In the genomic region with DNA sequence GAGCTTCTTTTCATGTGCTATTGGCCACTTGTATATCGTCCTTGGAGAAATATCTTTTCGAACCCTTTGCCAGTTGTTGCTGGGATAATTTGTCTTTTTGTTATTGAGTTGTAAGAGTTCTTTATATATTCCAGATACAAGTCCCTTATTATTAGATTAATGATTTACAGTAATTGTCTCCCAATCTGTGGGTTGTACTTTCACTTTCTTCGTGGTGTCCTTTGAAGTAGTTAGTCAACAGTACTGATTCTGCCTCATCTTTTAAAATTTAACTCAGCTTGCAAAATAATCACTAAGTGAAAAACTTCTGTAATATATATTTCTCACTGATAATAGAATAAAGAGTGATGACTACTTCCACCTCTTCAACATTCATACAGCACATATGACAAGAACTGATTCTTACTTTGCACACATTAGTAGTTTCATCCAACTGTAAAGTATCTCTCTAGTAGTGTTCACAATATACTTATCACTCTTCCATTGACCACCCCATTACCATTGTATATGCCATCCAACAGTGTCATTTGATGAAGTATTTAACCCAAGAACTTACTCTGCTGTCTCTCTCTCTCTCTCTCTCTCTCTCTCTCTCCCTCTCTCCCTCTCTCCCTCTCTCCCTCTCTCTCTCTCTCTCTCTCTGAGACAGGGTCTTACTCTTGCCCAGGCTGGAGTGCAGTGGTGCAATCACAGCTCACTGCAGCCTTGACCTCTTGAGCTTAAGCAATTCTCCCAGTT, we compare ENCODE assay signal across 1 cellular context.
A peak's percentile ranks its signal among the peaks of the same experiment; 100 is the strongest.
TF ChIP-seq lines count a peak whose summit lies in the region.

No MANE protein-coding gene starts in this region.

TF ChIP-seq in HepG2, 621 proteins besides CTCF, POLR2A, EP300 and RAD21 (continued from another document):
- TF ChIP-seq, protein P1, sequence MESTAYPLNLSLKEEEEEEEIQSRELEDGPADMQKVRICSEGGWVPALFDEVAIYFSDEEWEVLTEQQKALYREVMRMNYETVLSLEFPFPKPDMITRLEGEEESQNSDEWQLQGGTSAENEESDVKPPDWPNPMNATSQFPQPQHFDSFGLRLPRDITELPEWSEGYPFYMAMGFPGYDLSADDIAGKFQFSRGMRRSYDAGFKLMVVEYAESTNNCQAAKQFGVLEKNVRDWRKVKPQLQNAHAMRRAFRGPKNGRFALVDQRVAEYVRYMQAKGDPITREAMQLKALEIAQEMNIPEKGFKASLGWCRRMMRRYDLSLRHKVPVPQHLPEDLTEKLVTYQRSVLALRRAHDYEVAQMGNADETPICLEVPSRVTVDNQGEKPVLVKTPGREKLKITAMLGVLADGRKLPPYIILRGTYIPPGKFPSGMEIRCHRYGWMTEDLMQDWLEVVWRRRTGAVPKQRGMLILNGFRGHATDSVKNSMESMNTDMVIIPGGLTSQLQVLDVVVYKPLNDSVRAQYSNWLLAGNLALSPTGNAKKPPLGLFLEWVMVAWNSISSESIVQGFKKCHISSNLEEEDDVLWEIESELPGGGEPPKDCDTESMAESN (CRISPR knock-in tag; conservative IDR thresholded peaks at IDR 0.05): no peak
- TF ChIP-seq CBX5 (CRISPR knock-in tag; IDR thresholded peaks at IDR 0.05; ENCODE audit: borderline replicate concordance): peak; percentile 68; the same call in 1 of the 2 replicates
- no peak for TF ChIP-seq GTF3A (CRISPR knock-in tag; conservative IDR thresholded peaks at IDR 0.05)
- peak; percentile 47; the same call in 1 of the 2 replicates for TF ChIP-seq ZNF747 (CRISPR knock-in tag; IDR thresholded peaks at IDR 0.05; ENCODE audit: borderline replicate concordance)
- TF ChIP-seq ZNF432 (CRISPR knock-in tag; IDR thresholded peaks at IDR 0.05; ENCODE audit: borderline replicate concordance): no peak
- TF ChIP-seq GABPB1 (CRISPR knock-in tag; IDR thresholded peaks at IDR 0.05): no peak
- TF ChIP-seq, protein P2, sequence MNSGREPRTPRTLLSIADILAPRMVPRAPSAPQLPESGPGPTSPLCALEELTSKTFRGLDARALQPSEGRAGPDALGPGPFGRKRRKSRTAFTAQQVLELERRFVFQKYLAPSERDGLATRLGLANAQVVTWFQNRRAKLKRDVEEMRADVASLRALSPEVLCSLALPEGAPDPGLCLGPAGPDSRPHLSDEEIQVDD (CRISPR knock-in tag; IDR thresholded peaks at IDR 0.05; ENCODE audit: borderline replicate concordance): no peak
- no peak for TF ChIP-seq ZNF205 (CRISPR knock-in tag; IDR thresholded peaks at IDR 0.05)
- 0 out of 2 replicates have a peak, but pooled peaks have one; percentile 42 for TF ChIP-seq RFXAP (CRISPR knock-in tag; IDR thresholded peaks at IDR 0.05; ENCODE audit: borderline replicate concordance)
- no peak for TF ChIP-seq ZNF607 (CRISPR knock-in tag; IDR thresholded peaks at IDR 0.05; ENCODE audit: borderline replicate concordance)
- no peak for TF ChIP-seq KAT8 (CRISPR knock-in tag; IDR thresholded peaks at IDR 0.05)
- TF ChIP-seq, protein P3, sequence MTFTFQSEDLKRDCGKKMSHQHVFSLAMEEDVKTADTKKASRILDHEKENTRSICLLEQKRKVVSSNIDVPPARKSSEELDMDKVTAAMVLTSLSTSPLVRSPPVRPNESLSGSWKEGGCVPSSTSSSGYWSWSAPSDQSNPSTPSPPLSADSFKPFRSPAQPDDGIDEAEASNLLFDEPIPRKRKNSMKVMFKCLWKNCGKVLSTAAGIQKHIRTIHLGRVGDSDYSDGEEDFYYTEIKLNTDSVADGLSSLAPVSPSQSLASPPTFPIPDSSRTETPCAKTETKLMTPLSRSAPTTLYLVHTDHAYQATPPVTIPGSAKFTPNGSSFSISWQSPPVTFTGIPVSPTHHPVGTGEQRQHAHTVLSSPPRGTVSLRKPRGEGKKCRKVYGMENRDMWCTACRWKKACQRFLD (CRISPR knock-in tag; IDR thresholded peaks at IDR 0.05; ENCODE audit: borderline replicate concordance): no peak
- no peak for TF ChIP-seq KDM5A (IDR thresholded peaks at IDR 0.05; ENCODE audit: borderline replicate concordance, low read length)
- TF ChIP-seq ZSCAN12 (CRISPR knock-in tag; IDR thresholded peaks at IDR 0.05): no peak
- no peak for TF ChIP-seq TEAD2 (CRISPR knock-in tag; IDR thresholded peaks at IDR 0.05)
- no peak for TF ChIP-seq ZNF431 (CRISPR knock-in tag; IDR thresholded peaks at IDR 0.05; ENCODE audit: borderline replicate concordance, low read depth)
- no peak for TF ChIP-seq PAWR (CRISPR knock-in tag; IDR thresholded peaks at IDR 0.05; ENCODE audit: borderline replicate concordance)
- TF ChIP-seq ZNF296 (CRISPR knock-in tag; conservative IDR thresholded peaks at IDR 0.05): no peak
- TF ChIP-seq SOX6 (IDR thresholded peaks at IDR 0.05): no peak
- TF ChIP-seq SOX6 (CRISPR knock-in tag; IDR thresholded peaks at IDR 0.05): peak; percentile 85
- no peak for TF ChIP-seq ZFP90 (CRISPR knock-in tag; IDR thresholded peaks at IDR 0.05; ENCODE audit: borderline replicate concordance)
- TF ChIP-seq FOXA3 (CRISPR knock-in tag; IDR thresholded peaks at IDR 0.05): peak; percentile 46; the same call in 1 of the 2 replicates
- no peak for TF ChIP-seq PHF20 (CRISPR knock-in tag; IDR thresholded peaks at IDR 0.05)
- TF ChIP-seq, protein P4, sequence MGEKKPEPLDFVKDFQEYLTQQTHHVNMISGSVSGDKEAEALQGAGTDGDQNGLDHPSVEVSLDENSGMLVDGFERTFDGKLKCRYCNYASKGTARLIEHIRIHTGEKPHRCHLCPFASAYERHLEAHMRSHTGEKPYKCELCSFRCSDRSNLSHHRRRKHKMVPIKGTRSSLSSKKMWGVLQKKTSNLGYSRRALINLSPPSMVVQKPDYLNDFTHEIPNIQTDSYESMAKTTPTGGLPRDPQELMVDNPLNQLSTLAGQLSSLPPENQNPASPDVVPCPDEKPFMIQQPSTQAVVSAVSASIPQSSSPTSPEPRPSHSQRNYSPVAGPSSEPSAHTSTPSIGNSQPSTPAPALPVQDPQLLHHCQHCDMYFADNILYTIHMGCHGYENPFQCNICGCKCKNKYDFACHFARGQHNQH (CRISPR knock-in tag; IDR thresholded peaks at IDR 0.05): no peak
- TF ChIP-seq, protein P5, sequence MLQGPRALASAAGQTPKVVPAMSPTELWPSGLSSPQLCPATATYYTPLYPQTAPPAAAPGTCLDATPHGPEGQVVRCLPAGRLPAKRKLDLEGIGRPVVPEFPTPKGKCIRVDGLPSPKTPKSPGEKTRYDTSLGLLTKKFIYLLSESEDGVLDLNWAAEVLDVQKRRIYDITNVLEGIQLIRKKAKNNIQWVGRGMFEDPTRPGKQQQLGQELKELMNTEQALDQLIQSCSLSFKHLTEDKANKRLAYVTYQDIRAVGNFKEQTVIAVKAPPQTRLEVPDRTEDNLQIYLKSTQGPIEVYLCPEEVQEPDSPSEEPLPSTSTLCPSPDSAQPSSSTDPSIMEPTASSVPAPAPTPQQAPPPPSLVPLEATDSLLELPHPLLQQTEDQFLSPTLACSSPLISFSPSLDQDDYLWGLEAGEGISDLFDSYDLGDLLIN (CRISPR knock-in tag; IDR thresholded peaks at IDR 0.05; ENCODE audit: borderline replicate concordance): no peak
- TF ChIP-seq GTF2F1 (IDR thresholded peaks at IDR 0.05; ENCODE audit: low read length): no peak
- TF ChIP-seq ZKSCAN1 (IDR thresholded peaks at IDR 0.05; ENCODE audit: low read length): no peak
- TF ChIP-seq, protein P6, sequence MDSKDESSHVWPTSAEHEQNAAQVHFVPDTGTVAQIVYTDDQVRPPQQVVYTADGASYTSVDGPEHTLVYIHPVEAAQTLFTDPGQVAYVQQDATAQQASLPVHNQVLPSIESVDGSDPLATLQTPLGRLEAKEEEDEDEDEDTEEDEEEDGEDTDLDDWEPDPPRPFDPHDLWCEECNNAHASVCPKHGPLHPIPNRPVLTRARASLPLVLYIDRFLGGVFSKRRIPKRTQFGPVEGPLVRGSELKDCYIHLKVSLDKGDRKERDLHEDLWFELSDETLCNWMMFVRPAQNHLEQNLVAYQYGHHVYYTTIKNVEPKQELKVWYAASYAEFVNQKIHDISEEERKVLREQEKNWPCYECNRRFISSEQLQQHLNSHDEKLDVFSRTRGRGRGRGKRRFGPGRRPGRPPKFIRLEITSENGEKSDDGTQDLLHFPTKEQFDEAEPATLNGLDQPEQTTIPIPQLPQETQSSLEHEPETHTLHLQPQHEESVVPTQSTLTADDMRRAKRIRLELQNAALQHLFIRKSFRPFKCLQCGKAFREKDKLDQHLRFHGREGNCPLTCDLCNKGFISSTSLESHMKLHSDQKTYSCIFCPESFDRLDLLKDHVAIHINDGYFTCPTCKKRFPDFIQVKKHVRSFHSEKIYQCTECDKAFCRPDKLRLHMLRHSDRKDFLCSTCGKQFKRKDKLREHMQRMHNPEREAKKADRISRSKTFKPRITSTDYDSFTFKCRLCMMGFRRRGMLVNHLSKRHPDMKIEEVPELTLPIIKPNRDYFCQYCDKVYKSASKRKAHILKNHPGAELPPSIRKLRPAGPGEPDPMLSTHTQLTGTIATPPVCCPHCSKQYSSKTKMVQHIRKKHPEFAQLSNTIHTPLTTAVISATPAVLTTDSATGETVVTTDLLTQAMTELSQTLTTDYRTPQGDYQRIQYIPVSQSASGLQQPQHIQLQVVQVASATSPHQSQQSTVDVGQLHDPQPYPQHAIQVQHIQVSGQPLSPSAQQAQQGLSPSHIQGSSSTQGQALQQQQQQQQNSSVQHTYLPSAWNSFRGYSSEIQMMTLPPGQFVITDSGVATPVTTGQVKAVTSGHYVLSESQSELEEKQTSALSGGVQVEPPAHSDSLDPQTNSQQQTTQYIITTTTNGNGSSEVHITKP (CRISPR knock-in tag; IDR thresholded peaks at IDR 0.05; ENCODE audit: low read depth): no peak
- no peak for TF ChIP-seq ZNF709 (CRISPR knock-in tag; IDR thresholded peaks at IDR 0.05)
- no peak for TF ChIP-seq ZNF546 (CRISPR knock-in tag; conservative IDR thresholded peaks at IDR 0.05)
- no peak for TF ChIP-seq ZNF282 (IDR thresholded peaks at IDR 0.05; ENCODE audit: partially characterized antibody)
- TF ChIP-seq NCOA2 (CRISPR knock-in tag; IDR thresholded peaks at IDR 0.05): peak; percentile 73
- TF ChIP-seq, protein P7, sequence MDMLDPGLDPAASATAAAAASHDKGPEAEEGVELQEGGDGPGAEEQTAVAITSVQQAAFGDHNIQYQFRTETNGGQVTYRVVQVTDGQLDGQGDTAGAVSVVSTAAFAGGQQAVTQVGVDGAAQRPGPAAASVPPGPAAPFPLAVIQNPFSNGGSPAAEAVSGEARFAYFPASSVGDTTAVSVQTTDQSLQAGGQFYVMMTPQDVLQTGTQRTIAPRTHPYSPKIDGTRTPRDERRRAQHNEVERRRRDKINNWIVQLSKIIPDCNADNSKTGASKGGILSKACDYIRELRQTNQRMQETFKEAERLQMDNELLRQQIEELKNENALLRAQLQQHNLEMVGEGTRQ (IDR thresholded peaks at IDR 0.05; ENCODE audit: low read depth, low read length): no peak
- TF ChIP-seq, protein P7 (CRISPR knock-in tag; IDR thresholded peaks at IDR 0.05; ENCODE audit: borderline replicate concordance): no peak
- peak; percentile 84 for TF ChIP-seq CEBPB (IDR thresholded peaks at IDR 0.05; ENCODE audit: borderline replicate concordance, low read depth, low read length)
- no peak for TF ChIP-seq HNRNPH1 (optimal IDR thresholded peaks at IDR 0.05; ENCODE audit: low read depth, low read length)
- no peak for TF ChIP-seq RORA (CRISPR knock-in tag; IDR thresholded peaks at IDR 0.05)
- no peak for TF ChIP-seq ZNF570 (CRISPR knock-in tag; IDR thresholded peaks at IDR 0.05; ENCODE audit: borderline replicate concordance)
- no peak for TF ChIP-seq RBFOX2 (IDR thresholded peaks at IDR 0.05; ENCODE audit: low read depth, low read length)
- TF ChIP-seq NFE2L2 (IDR thresholded peaks at IDR 0.05; ENCODE audit: low read length): no peak
- TF ChIP-seq, protein P8, sequence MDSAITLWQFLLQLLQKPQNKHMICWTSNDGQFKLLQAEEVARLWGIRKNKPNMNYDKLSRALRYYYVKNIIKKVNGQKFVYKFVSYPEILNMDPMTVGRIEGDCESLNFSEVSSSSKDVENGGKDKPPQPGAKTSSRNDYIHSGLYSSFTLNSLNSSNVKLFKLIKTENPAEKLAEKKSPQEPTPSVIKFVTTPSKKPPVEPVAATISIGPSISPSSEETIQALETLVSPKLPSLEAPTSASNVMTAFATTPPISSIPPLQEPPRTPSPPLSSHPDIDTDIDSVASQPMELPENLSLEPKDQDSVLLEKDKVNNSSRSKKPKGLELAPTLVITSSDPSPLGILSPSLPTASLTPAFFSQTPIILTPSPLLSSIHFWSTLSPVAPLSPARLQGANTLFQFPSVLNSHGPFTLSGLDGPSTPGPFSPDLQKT (CRISPR knock-in tag; IDR thresholded peaks at IDR 0.05; ENCODE audit: borderline replicate concordance): no peak
- TF ChIP-seq NFE2 (CRISPR knock-in tag; IDR thresholded peaks at IDR 0.05): no peak
